ENCODE assay signal across 1 cellular context in the genomic region with DNA sequence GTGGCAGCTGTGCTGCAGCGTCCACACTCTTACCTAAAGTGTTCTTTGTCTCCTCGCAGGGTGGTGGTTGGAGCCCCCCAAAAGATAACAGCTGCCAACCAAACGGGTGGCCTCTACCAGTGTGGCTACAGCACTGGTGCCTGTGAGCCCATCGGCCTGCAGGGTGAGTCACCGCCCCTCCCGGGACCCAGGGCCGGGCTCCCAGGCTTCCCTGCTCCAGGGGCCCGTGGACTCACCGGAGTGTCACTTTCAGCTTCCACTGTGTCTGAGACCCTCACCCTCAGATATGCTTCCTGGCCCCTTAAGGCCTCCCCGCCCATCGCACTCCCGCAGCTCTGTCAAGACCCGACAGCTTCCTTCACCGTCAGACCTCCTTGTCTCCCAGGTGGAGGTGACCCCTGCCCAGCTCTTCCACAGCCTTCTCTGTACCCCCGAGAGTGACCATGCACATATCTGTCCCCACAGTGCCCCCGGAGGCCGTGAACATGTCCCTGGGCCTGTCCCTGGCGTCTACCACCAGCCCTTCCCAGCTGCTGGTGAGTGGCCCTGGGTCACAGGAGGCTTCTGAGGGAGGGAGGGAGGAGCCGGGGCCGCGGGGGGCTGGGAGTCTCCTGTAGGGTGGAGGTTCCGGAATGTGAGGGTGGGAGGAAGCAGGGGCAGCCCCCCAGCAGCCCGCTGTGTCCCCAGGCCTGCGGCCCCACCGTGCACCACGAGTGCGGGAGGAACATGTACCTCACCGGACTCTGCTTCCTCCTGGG.
TF ChIP-seq lines count a peak whose summit lies in the region.

No MANE protein-coding gene starts in this region.

TF ChIP-seq in HepG2, 621 proteins besides CTCF, POLR2A, EP300 and RAD21:
- TF ChIP-seq NFE2 (CRISPR knock-in tag; IDR thresholded peaks at IDR 0.05) (no peak), AHR (CRISPR knock-in tag; IDR thresholded peaks at IDR 0.05) (no peak), HOXA5 (CRISPR knock-in tag; IDR thresholded peaks at IDR 0.05) (no peak), ZSCAN9 (CRISPR knock-in tag; IDR thresholded peaks at IDR 0.05; ENCODE audit: borderline replicate concordance) (no peak), SNRNP70 (IDR thresholded peaks at IDR 0.05; ENCODE audit: low read depth, low read length) (no peak), ZNF24 (IDR thresholded peaks at IDR 0.05) (no peak), BHLHE40 (IDR thresholded peaks at IDR 0.05; ENCODE audit: low read length) (no peak), THYN1 (CRISPR knock-in tag; IDR thresholded peaks at IDR 0.05; ENCODE audit: borderline replicate concordance, low read depth) (no peak), HOXA3 (CRISPR knock-in tag; IDR thresholded peaks at IDR 0.05) (no peak)
- TF ChIP-seq, protein P1, sequence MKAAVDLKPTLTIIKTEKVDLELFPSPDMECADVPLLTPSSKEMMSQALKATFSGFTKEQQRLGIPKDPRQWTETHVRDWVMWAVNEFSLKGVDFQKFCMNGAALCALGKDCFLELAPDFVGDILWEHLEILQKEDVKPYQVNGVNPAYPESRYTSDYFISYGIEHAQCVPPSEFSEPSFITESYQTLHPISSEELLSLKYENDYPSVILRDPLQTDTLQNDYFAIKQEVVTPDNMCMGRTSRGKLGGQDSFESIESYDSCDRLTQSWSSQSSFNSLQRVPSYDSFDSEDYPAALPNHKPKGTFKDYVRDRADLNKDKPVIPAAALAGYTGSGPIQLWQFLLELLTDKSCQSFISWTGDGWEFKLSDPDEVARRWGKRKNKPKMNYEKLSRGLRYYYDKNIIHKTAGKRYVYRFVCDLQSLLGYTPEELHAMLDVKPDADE (CRISPR knock-in tag; IDR thresholded peaks at IDR 0.05), result no peak
- TF ChIP-seq, protein P2, sequence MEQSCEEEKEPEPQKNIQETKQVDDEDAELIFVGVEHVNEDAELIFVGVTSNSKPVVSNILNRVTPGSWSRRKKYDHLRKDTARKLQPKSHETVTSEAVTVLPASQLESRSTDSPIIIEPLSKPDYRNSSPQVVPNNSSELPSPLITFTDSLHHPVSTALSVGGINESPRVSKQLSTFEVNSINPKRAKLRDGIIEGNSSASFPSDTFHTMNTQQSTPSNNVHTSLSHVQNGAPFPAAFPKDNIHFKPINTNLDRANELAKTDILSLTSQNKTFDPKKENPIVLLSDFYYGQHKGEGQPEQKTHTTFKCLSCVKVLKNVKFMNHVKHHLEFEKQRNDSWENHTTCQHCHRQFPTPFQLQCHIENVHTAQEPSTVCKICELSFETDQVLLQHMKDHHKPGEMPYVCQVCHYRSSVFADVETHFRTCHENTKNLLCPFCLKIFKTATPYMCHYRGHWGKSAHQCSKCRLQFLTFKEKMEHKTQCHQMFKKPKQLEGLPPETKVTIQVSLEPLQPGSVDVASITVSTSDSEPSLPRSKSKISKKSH (CRISPR knock-in tag; IDR thresholded peaks at IDR 0.05; ENCODE audit: borderline replicate concordance), result no peak; the same call in 1 of the 2 replicates
- TF ChIP-seq, protein P3, sequence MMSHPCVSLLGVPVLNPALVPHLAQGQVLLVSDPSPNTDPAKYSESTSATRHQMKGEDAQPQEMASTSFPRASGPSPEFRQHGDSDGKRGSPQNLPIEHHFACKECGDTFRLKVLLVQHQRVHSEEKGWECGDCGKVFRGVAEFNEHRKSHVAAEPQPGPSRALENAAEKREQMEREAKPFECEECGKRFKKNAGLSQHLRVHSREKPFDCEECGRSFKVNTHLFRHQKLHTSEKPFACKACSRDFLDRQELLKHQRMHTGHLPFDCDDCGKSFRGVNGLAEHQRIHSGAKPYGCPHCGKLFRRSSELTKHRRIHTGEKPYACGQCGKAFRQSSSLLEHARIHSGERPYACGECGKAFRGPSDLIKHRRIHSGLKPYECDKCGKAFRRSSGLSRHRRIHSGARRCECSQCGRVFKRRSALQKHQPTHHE (CRISPR knock-in tag; IDR thresholded peaks at IDR 0.05; ENCODE audit: borderline replicate concordance), result no peak
- TF ChIP-seq, protein P4, sequence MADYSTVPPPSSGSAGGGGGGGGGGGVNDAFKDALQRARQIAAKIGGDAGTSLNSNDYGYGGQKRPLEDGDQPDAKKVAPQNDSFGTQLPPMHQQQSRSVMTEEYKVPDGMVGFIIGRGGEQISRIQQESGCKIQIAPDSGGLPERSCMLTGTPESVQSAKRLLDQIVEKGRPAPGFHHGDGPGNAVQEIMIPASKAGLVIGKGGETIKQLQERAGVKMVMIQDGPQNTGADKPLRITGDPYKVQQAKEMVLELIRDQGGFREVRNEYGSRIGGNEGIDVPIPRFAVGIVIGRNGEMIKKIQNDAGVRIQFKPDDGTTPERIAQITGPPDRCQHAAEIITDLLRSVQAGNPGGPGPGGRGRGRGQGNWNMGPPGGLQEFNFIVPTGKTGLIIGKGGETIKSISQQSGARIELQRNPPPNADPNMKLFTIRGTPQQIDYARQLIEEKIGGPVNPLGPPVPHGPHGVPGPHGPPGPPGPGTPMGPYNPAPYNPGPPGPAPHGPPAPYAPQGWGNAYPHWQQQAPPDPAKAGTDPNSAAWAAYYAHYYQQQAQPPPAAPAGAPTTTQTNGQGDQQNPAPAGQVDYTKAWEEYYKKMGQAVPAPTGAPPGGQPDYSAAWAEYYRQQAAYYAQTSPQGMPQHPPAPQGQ (CRISPR knock-in tag; IDR thresholded peaks at IDR 0.05; ENCODE audit: borderline replicate concordance), result no peak
- TF ChIP-seq, protein P5, sequence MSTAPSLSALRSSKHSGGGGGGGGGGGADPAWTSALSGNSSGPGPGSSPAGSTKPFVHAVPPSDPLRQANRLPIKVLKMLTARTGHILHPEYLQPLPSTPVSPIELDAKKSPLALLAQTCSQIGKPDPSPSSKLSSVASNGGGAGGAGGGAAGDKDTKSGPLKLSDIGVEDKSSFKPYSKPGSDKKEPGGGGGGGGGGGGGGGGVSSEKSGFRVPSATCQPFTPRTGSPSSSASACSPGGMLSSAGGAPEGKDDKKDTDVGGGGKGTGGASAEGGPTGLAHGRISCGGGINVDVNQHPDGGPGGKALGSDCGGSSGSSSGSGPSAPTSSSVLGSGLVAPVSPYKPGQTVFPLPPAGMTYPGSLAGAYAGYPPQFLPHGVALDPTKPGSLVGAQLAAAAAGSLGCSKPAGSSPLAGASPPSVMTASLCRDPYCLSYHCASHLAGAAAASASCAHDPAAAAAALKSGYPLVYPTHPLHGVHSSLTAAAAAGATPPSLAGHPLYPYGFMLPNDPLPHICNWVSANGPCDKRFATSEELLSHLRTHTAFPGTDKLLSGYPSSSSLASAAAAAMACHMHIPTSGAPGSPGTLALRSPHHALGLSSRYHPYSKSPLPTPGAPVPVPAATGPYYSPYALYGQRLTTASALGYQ (CRISPR knock-in tag; IDR thresholded peaks at IDR 0.05), result no peak
- TF ChIP-seq, protein P6, sequence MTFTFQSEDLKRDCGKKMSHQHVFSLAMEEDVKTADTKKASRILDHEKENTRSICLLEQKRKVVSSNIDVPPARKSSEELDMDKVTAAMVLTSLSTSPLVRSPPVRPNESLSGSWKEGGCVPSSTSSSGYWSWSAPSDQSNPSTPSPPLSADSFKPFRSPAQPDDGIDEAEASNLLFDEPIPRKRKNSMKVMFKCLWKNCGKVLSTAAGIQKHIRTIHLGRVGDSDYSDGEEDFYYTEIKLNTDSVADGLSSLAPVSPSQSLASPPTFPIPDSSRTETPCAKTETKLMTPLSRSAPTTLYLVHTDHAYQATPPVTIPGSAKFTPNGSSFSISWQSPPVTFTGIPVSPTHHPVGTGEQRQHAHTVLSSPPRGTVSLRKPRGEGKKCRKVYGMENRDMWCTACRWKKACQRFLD (CRISPR knock-in tag; IDR thresholded peaks at IDR 0.05; ENCODE audit: borderline replicate concordance), result no peak
- TF ChIP-seq, protein P7, sequence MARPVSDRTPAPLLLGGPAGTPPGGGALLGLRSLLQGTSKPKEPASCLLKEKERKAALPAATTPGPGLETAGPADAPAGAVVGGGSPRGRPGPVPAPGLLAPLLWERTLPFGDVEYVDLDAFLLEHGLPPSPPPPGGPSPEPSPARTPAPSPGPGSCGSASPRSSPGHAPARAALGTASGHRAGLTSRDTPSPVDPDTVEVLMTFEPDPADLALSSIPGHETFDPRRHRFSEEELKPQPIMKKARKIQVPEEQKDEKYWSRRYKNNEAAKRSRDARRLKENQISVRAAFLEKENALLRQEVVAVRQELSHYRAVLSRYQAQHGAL (CRISPR knock-in tag; IDR thresholded peaks at IDR 0.05; ENCODE audit: not compliant biosample characterization), result no peak
TF ChIP-seq in HepG2: peak in this region for 0.
